In the genomic region with DNA sequence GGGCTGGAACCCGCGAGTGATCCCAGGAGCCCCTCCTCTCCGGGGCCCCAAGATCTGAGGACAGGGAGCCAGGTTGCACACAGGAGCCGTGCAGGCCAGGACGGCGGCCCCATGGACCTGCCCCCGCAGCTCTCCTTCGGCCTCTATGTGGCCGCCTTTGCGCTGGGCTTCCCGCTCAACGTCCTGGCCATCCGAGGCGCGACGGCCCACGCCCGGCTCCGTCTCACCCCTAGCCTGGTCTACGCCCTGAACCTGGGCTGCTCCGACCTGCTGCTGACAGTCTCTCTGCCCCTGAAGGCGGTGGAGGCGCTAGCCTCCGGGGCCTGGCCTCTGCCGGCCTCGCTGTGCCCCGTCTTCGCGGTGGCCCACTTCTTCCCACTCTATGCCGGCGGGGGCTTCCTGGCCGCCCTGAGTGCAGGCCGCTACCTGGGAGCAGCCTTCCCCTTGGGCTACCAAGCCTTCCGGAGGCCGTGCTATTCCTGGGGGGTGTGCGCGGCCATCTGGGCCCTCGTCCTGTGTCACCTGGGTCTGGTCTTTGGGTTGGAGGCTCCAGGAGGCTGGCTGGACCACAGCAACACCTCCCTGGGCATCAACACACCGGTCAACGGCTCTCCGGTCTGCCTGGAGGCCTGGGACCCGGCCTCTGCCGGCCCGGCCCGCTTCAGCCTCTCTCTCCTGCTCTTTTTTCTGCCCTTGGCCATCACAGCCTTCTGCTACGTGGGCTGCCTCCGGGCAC, we compare ENCODE assay signal across 1 cellular context.
TF ChIP-seq lines count a peak whose summit lies in the region.

No MANE protein-coding gene starts in this region.

TF ChIP-seq in H1, 55 proteins besides CTCF, POLR2A, EP300 and RAD21:
- TF ChIP-seq CHD1 (IDR thresholded peaks at IDR 0.05; ENCODE audit: low read depth, low read length) (no peak), SRF (IDR thresholded peaks at IDR 0.05; ENCODE audit: low read depth, low read length) (no peak), CREB1 (IDR thresholded peaks at IDR 0.05) (no peak), NRF1 (IDR thresholded peaks at IDR 0.05; ENCODE audit: low read depth, low read length) (no peak), POLR2AphosphoS5 (IDR thresholded peaks at IDR 0.05; ENCODE audit: low read depth, low read length) (no peak), TBP (IDR thresholded peaks at IDR 0.05; ENCODE audit: low read depth, low read length) (no peak), KDM4A (IDR thresholded peaks at IDR 0.05; ENCODE audit: low read depth, low read length, severe bottlenecking) (no peak), JUN (IDR thresholded peaks at IDR 0.05; ENCODE audit: low read depth, low read length) (no peak), RBBP5 (IDR thresholded peaks at IDR 0.05; ENCODE audit: borderline replicate concordance, low read depth, low read length) (no peak), PHF8 (conservative IDR thresholded peaks at IDR 0.05; ENCODE audit: low read depth, low read length) (no peak), SAP30 (IDR thresholded peaks at IDR 0.05; ENCODE audit: insufficient read depth, insufficient replicate concordance, low read length) (no peak)
